Comparison of ENCODE assay signal across 8 cellular contexts in genomic region chr19:4597975-4598671, GRCh38.
DNase-seq lines count a peak whose midpoint lies in the region; ATAC-seq and TF ChIP-seq lines count a peak whose summit lies in the region.

No MANE protein-coding gene starts in this region.

- no peak for ATAC-seq in GM18858 (IDR thresholded peaks at IDR 0.05; ENCODE audit: unreplicated experiment)

- peak; percentile 92 for DNase-seq in COLO829 (ENCODE audit: low spot score)
- peak; percentile 18 for DNase-seq in T-helper 22 cell (ENCODE audit: low read depth)
- DNase-seq in cerebellar cortex (ENCODE audit: low spot score): peak; percentile 67
- DNase-seq in epidermal melanocyte (ENCODE audit: insufficient read length, low spot score): no peak
- no peak for DNase-seq in NK-92 (lab: John Stamatoyannopoulos, UW; ENCODE audit: unreplicated experiment)

- H3K27ac Mint-ChIP-seq in nephron: peak overlapping the region in 1 of 3 experiments; percentile 29

- H3K4me3 Mint-ChIP-seq in nephron: peak overlapping the region; percentile 67 to 71 (median 69)

- peaks cover 10% of the 10 kb centered on the region for H3K4me1 Mint-ChIP-seq in nephron

- H3K9me3 Mint-ChIP-seq in nephron: no peaks in the 10 kb centered on the region

- H3K27me3 Mint-ChIP-seq in nephron (ENCODE audit: low read depth): peaks cover 35% of the 10 kb centered on the region

- H3K36me3 Mint-ChIP-seq in nephron (ENCODE audit: low read depth): no peaks in the 10 kb centered on the region

- no peak for TF ChIP-seq RAD21 in Ishikawa (IDR thresholded peaks at IDR 0.05; ENCODE audit: low read depth)

- no peak for TF ChIP-seq EP300 in Ishikawa (IDR thresholded peaks at IDR 0.05; ENCODE audit: borderline replicate concordance)

- no peak for TF ChIP-seq CTCF in nephron (IDR thresholded peaks at IDR 0.05; ENCODE audit: unreplicated experiment in 3 of 3)

TF ChIP-seq in Ishikawa, 13 proteins besides CTCF, POLR2A, EP300 and RAD21:
- TF ChIP-seq MAX (IDR thresholded peaks at IDR 0.05) (no peak), ZBTB7A (IDR thresholded peaks at IDR 0.05; ENCODE audit: low read depth) (peak; percentile 69; the same call in 1 of the 2 replicates)

Comparison
In these comparisons a context has a peak if more than half of its experiments do, and no peak if none do; other contexts are left out.
1. DNase-seq: peak in COLO829 (single experiment), T-helper 22 cell (single experiment) and cerebellar cortex (single experiment); none in epidermal melanocyte (single experiment) and NK-92 (single experiment).